In genomic region chrX:13091111-13091765, GRCh38 we compare ENCODE assay signal across 10 cellular contexts. TPM values are rescaled to one million over a fixed set of nuclear protein-coding genes. Genes with fewer than 3 reads are reported as not detected.
A peak's percentile ranks its signal among the peaks of the same experiment; 100 is the strongest.
DNase-seq lines count a peak whose midpoint lies in the region; ATAC-seq and TF ChIP-seq lines count a peak whose summit lies in the region.
"Had no signal": no experiment of that assay in that cellular context is flagged by ENCODE, and none has a peak within 500 bp of the region (broad histone marks: within the 10 kb centered on the region; RNA-seq: fewer than 3 reads in every experiment).

No MANE protein-coding gene starts in this region.

- no peaks in the 10 kb centered on the region for H3K9me3 ChIP-seq in DND-41 (ENCODE audit: insufficient read depth, low read length, severe bottlenecking)
- no peaks in the 10 kb centered on the region for H3K9me3 ChIP-seq in neutrophil

- peaks cover 37% of the 10 kb centered on the region for H3K79me2 ChIP-seq in DND-41 (ENCODE audit: insufficient read depth, low read length)

- no peak overlapping the region for H2AFZ ChIP-seq in DND-41 (ENCODE audit: low read depth, low read length)

- H3K9ac ChIP-seq in DND-41 (ENCODE audit: low read depth, low read length), result peak overlapping the region; percentile 73

- BruUV-seq in Calu3 (replicated peaks; lab: Mats Ljungman, UMichigan), result no TSS peak

- DNase-seq in DND-41 (peak; percentile 72), NOMO-1 (lab: John Stamatoyannopoulos, UW; ENCODE audit: unreplicated experiment in 2 of 2) (peak; percentile 89 to 95), NCI-H1105 treated with DMSO at 0.1 percent for 48 hours (lab: John Stamatoyannopoulos, UW) (no peak), Calu3 (no peak)
- no peak for DNase-seq in central memory CD8-positive, alpha-beta T cell (ENCODE audit: low spot score in 2 of 2)
- DNase-seq: activated effector memory CD4-positive, alpha-beta T cell treated with anti-CD3 and anti-CD28 coated beads, Interleukin-2, amount 50 U/mL, for 16 hours had no signal

- ATAC-seq in DND-41 (ENCODE audit: insufficient read depth, low read depth) (peak; percentile 24), GM18873 (IDR thresholded peaks at IDR 0.05; ENCODE audit: low FRiP score, unreplicated experiment) (no peak), HG02973 (IDR thresholded peaks at IDR 0.05; ENCODE audit: unreplicated experiment) (no peak)
- no peak for ATAC-seq in central memory CD8-positive, alpha-beta T cell (replicated peaks; ENCODE audit: extremely low read depth, poor library complexity, severe bottlenecking)

- intact Hi-C loops in Calu3 (cut with micrococcal nuclease; ENCODE audit: unreplicated experiment), result loop anchor here (5.0 to 10.0 kb wide), 2 partner anchors 194 to 306 kb away; no protein-coding TSS in a partner anchor

- H3K4me2 ChIP-seq in DND-41 (ENCODE audit: insufficient read depth, low read length), result peak overlapping the region; percentile 77

- H3K27ac ChIP-seq in DND-41 (ENCODE audit: low read length) (peak overlapping the region; percentile 98), neutrophil (peak overlapping the region; percentile 100)

- H3K4me3 ChIP-seq in DND-41 (ENCODE audit: low read depth in 1 of 2, low read length in 2 of 2) (peak overlapping the region in 1 of 2 experiments; percentile 55; a peak in 2 of 4 replicates), neutrophil (ENCODE audit: low read depth in 1 of 2, low read length in 1 of 2) (peak overlapping the region; percentile 48 to 53)

- H4K20me1 ChIP-seq in DND-41 (ENCODE audit: insufficient read depth, low read length), result no peaks in the 10 kb centered on the region

- H3K27me3 ChIP-seq in DND-41 (ENCODE audit: insufficient read depth, low read length, poor library complexity) (no peaks in the 10 kb centered on the region), neutrophil (no peaks in the 10 kb centered on the region)

- no peaks in the 10 kb centered on the region for H3K27me3 Mint-ChIP-seq in central memory CD8-positive, alpha-beta T cell
- no peaks in the 10 kb centered on the region for H3K27me3 Mint-ChIP-seq in Calu3 (ENCODE audit: unreplicated experiment)

- no peaks in the 10 kb centered on the region for H3K36me3 ChIP-seq in DND-41 (ENCODE audit: insufficient read depth, low read length)
- H3K36me3 ChIP-seq in neutrophil, result no peaks in the 10 kb centered on the region

- H3K9me3 Mint-ChIP-seq in central memory CD8-positive, alpha-beta T cell, result no peaks in the 10 kb centered on the region
- H3K9me3 Mint-ChIP-seq in Calu3 (ENCODE audit: low read depth, unreplicated experiment), result no peaks in the 10 kb centered on the region

- TF ChIP-seq CTCF in DND-41 (IDR thresholded peaks at IDR 0.05; ENCODE audit: borderline replicate concordance, extremely low read depth, low read length, poor library complexity, severe bottlenecking), result no peak
- TF ChIP-seq CTCF in neutrophil (IDR thresholded peaks at IDR 0.05), result no peak
- no peak for TF ChIP-seq CTCF in Calu3 (IDR thresholded peaks at IDR 0.05; ENCODE audit: unreplicated experiment)

- H3K27ac Mint-ChIP-seq in central memory CD8-positive, alpha-beta T cell (ENCODE audit: low read depth), result peak overlapping the region; percentile 88
- H3K27ac Mint-ChIP-seq in Calu3 (ENCODE audit: unreplicated experiment), result no peak overlapping the region

- peaks cover 64% of the 10 kb centered on the region for H3K4me1 Mint-ChIP-seq in central memory CD8-positive, alpha-beta T cell
- peaks cover 58% of the 10 kb centered on the region for H3K4me1 Mint-ChIP-seq in Calu3 (ENCODE audit: low read depth, unreplicated experiment)

- CTCF ChIA-PET in Calu3 (lab: Charles Lee), result interaction anchor here (1.8 kb wide), 1 partner anchor 144 kb away, joined by 10 read pairs; no protein-coding TSS in a partner anchor

- H3K4me1 ChIP-seq in DND-41 (ENCODE audit: insufficient read depth, low read length), result peaks cover 76% of the 10 kb centered on the region
- H3K4me1 ChIP-seq in neutrophil (ENCODE audit: control insufficient read depth in 1 of 2, insufficient read depth in 1 of 2, low read depth in 1 of 2, low read length in 1 of 2), result peaks cover 75 to 77% of the 10 kb centered on the region in 2 experiments

- peaks cover 19% of the 10 kb centered on the region for H3K36me3 Mint-ChIP-seq in central memory CD8-positive, alpha-beta T cell (ENCODE audit: insufficient read depth)
- H3K36me3 Mint-ChIP-seq in Calu3 (ENCODE audit: insufficient read depth, unreplicated experiment), result peaks cover 16% of the 10 kb centered on the region

- peak overlapping the region; percentile 57 for H3K4me3 Mint-ChIP-seq in central memory CD8-positive, alpha-beta T cell
- H3K4me3 Mint-ChIP-seq in Calu3 (ENCODE audit: low read depth, unreplicated experiment), result no peak overlapping the region

RNA-seq across cellular contexts. Expression of gene FAM9C, which starts 46.8 kb away (rescaled TPM):
- total RNA-seq in Calu3 (2022), result not detected in 2 replicates
- total RNA-seq: NCI-H460 had no signal

Comparison
In these comparisons a context has a peak if more than half of its experiments do, and no peak if none do; other contexts are left out.
1. DNase-seq: peak in DND-41 (single experiment) and NOMO-1 (2 of 2); none in central memory CD8-positive, alpha-beta T cell (0 of 2), NCI-H1105 treated with DMSO at 0.1 percent for 48 hours (single experiment) and Calu3 (single experiment).